23 cellular contexts compared by ENCODE assay signal in the genomic region with DNA sequence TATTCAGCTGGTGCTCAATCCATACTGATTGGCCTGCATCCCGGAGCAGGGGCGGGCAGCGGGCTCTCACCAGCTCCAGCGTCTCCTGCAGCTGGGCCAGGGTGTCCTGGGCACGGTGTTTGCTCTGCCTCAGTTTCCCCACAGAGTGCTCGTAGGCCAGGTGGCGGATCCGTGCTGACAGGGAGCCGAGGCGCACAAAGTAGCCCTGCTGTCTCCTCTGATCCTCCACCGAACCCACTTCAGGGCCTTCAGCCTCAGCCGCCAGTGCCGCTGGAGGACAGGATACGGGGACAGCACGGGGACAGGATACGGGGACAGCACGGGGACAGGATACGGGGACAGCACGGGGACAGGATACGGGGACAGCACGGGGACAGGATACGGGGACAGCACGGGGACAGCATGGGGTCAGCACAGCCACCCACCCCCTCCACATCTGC. TPM values are rescaled to one million over a fixed set of nuclear protein-coding genes. Genes with fewer than 3 reads are reported as not detected.
"Had no signal": no experiment of that assay in that cellular context is flagged by ENCODE, and none has a peak within 500 bp of the region (broad histone marks: within the 10 kb centered on the region; RNA-seq: fewer than 3 reads in every experiment).

No MANE protein-coding gene starts in this region.

- H3K4me1 Mint-ChIP-seq: activated B cell treated with CpG ODN at 0.5 μM for 24 hours; activated CD8-positive, alpha-beta memory T cell treated with anti-CD3 and anti-CD28 coated beads, Interleukin-2, amount 10 ng/mL, durations not matched to agents 7 days and 5 days; activated naive CD4-positive, alpha-beta T cell treated with anti-CD3 and anti-CD28 coated beads, Interleukin-2, amount 50 U/mL, for 24 hours; T-helper 17 cell had no signal

- H3K27ac Mint-ChIP-seq: activated B cell treated with CpG ODN at 0.5 μM for 24 hours; activated CD4-positive, alpha-beta memory T cell treated with anti-CD3 and anti-CD28 coated beads for 36 hours; activated CD8-positive, alpha-beta memory T cell treated with anti-CD3 and anti-CD28 coated beads, Interleukin-2, amount 10 ng/mL, durations not matched to agents 7 days and 5 days; activated CD8-positive, alpha-beta T cell treated with anti-CD3 and anti-CD28 coated beads, Interleukin-2, amount 10 ng/mL, durations not matched to agents 7 days and 5 days; activated naive CD4-positive, alpha-beta T cell treated with anti-CD3 and anti-CD28 coated beads for 36 hours; activated naive CD4-positive, alpha-beta T cell treated with anti-CD3 and anti-CD28 coated beads, Interleukin-2, amount 50 U/mL, for 24 hours; activated naive CD8-positive, alpha-beta T cell treated with anti-CD3 and anti-CD28 coated beads, Interleukin-2, amount 10 ng/mL, durations not matched to agents 7 days and 5 days; activated T-helper 1 cell treated with anti-CD3 and anti-CD28 coated beads, Interleukin-12 subunit alpha, Interleukin-12 subunit beta, Interleukin-2, Interleukin-4 antibody, amounts not matched to agents 30 ng/mL and 10 ng/mL and 1 ng/mL, durations not matched to agents 14 hours and 24 hours and 36 hours; activated T-helper 2 cell treated with anti-CD3 and anti-CD28 coated beads, Interferon-gamma antibody, Interleukin-2, Interleukin-4, amounts not matched to agents 10 μg/mL and 5 μg/mL and 100 μg/mL, durations not matched to agents 14 hours and 24 hours and 36 hours; effector memory CD8-positive, alpha-beta T cell; T-helper 17 cell; T-helper 2 cell treated with Interferon-gamma antibody and Interleukin-4, amounts not matched to agents 5 μg/mL and 100 μg/mL, for 36 hours had no signal

- H3K9me3 Mint-ChIP-seq: activated B cell treated with CpG ODN at 0.5 μM for 24 hours; activated CD4-positive, alpha-beta memory T cell treated with anti-CD3 and anti-CD28 coated beads for 36 hours; activated naive CD4-positive, alpha-beta T cell treated with anti-CD3 and anti-CD28 coated beads for 36 hours; activated naive CD4-positive, alpha-beta T cell treated with anti-CD3 and anti-CD28 coated beads, Interleukin-2, amount 50 U/mL, for 24 hours; activated naive CD8-positive, alpha-beta T cell treated with anti-CD3 and anti-CD28 coated beads, Interleukin-2, amount 10 ng/mL, durations not matched to agents 7 days and 5 days; activated T-helper 1 cell treated with anti-CD3 and anti-CD28 coated beads, Interleukin-12 subunit alpha, Interleukin-12 subunit beta, Interleukin-2, Interleukin-4 antibody, amounts not matched to agents 30 ng/mL and 10 ng/mL and 1 ng/mL, durations not matched to agents 14 hours and 24 hours and 36 hours; activated T-helper 2 cell treated with anti-CD3 and anti-CD28 coated beads, Interferon-gamma antibody, Interleukin-2, Interleukin-4, amounts not matched to agents 10 μg/mL and 5 μg/mL and 100 μg/mL, durations not matched to agents 14 hours and 24 hours and 36 hours; effector memory CD8-positive, alpha-beta T cell; T-helper 2 cell treated with Interferon-gamma antibody and Interleukin-4, amounts not matched to agents 5 μg/mL and 100 μg/mL, for 36 hours had no signal

- DNase-seq: amniotic stem cell, cortex of kidney, foreskin keratinocyte had no signal

- H3K27me3 Mint-ChIP-seq: activated naive CD4-positive, alpha-beta T cell treated with anti-CD3 and anti-CD28 coated beads, Interleukin-2, amount 50 U/mL, for 24 hours; activated naive CD8-positive, alpha-beta T cell treated with anti-CD3 and anti-CD28 coated beads, Interleukin-2, amount 10 ng/mL, durations not matched to agents 7 days and 5 days had no signal

- H3K36me3 ChIP-seq: gastrocnemius medialis, WERI-Rb-1 had no signal

- H3K4me3 ChIP-seq: body of pancreas, esophagus muscularis mucosa, gastrocnemius medialis had no signal

- H3K27me3 ChIP-seq: body of pancreas, esophagus muscularis mucosa, foreskin keratinocyte, gastrocnemius medialis, heart left ventricle had no signal

- H3K36me3 Mint-ChIP-seq: activated CD4-positive, alpha-beta memory T cell treated with anti-CD3 and anti-CD28 coated beads for 36 hours; activated CD8-positive, alpha-beta memory T cell treated with anti-CD3 and anti-CD28 coated beads, Interleukin-2, amount 10 ng/mL, durations not matched to agents 7 days and 5 days; activated naive CD4-positive, alpha-beta T cell treated with anti-CD3 and anti-CD28 coated beads, Interleukin-2, amount 50 U/mL, for 24 hours; activated naive CD8-positive, alpha-beta T cell treated with anti-CD3 and anti-CD28 coated beads, Interleukin-2, amount 10 ng/mL, durations not matched to agents 7 days and 5 days had no signal

- ATAC-seq: body of pancreas had no signal

- H3K9me3 ChIP-seq: body of pancreas, esophagus muscularis mucosa, gastrocnemius medialis, heart left ventricle had no signal

- H3K4me3 Mint-ChIP-seq: activated B cell treated with CpG ODN at 0.5 μM for 24 hours; activated CD4-positive, alpha-beta memory T cell treated with anti-CD3 and anti-CD28 coated beads for 36 hours; activated CD8-positive, alpha-beta memory T cell treated with anti-CD3 and anti-CD28 coated beads, Interleukin-2, amount 10 ng/mL, durations not matched to agents 7 days and 5 days; activated CD8-positive, alpha-beta T cell treated with anti-CD3 and anti-CD28 coated beads, Interleukin-2, amount 10 ng/mL, durations not matched to agents 7 days and 5 days; activated naive CD4-positive, alpha-beta T cell treated with anti-CD3 and anti-CD28 coated beads for 36 hours; activated naive CD4-positive, alpha-beta T cell treated with anti-CD3 and anti-CD28 coated beads, Interleukin-2, amount 50 U/mL, for 24 hours; activated naive CD8-positive, alpha-beta T cell treated with anti-CD3 and anti-CD28 coated beads, Interleukin-2, amount 10 ng/mL, durations not matched to agents 7 days and 5 days; activated T-helper 1 cell treated with anti-CD3 and anti-CD28 coated beads, Interleukin-12 subunit alpha, Interleukin-12 subunit beta, Interleukin-2, Interleukin-4 antibody, amounts not matched to agents 30 ng/mL and 10 ng/mL and 1 ng/mL, durations not matched to agents 14 hours and 24 hours and 36 hours; effector memory CD8-positive, alpha-beta T cell; T-helper 17 cell; T-helper 2 cell treated with Interferon-gamma antibody and Interleukin-4, amounts not matched to agents 5 μg/mL and 100 μg/mL, for 36 hours had no signal

- FAIRE-seq: colon had no signal

- H3K4me1 ChIP-seq: body of pancreas, foreskin keratinocyte, gastrocnemius medialis had no signal

- H3K27ac ChIP-seq: body of pancreas, esophagus muscularis mucosa, foreskin keratinocyte, heart left ventricle, WERI-Rb-1 had no signal

RNA-seq across cellular contexts. Expression of gene PLIN4, which starts 7.3 kb away (rescaled TPM):
- total RNA-seq: activated B cell treated with CpG ODN at 0.5 μM for 24 hours; activated CD8-positive, alpha-beta memory T cell treated with anti-CD3 and anti-CD28 coated beads for 36 hours; activated CD8-positive, alpha-beta memory T cell treated with anti-CD3 and anti-CD28 coated beads, Interleukin-2, amount 10 ng/mL, durations not matched to agents 7 days and 5 days; activated CD8-positive, alpha-beta T cell treated with anti-CD3 and anti-CD28 coated beads, Interleukin-2, amount 10 ng/mL, durations not matched to agents 7 days and 5 days; activated naive CD4-positive, alpha-beta T cell treated with anti-CD3 and anti-CD28 coated beads for 36 hours; activated T-helper 1 cell treated with anti-CD3 and anti-CD28 coated beads, Interleukin-12 subunit alpha, Interleukin-12 subunit beta, Interleukin-2, Interleukin-4 antibody, amounts not matched to agents 30 ng/mL and 10 ng/mL and 1 ng/mL, durations not matched to agents 14 hours and 24 hours and 36 hours; T-helper 17 cell had no signal

RNA-seq across cellular contexts. Expression of gene PLIN5, which starts 9.4 kb away (rescaled TPM):
- total RNA-seq: activated CD8-positive, alpha-beta memory T cell treated with anti-CD3 and anti-CD28 coated beads for 36 hours; activated CD8-positive, alpha-beta memory T cell treated with anti-CD3 and anti-CD28 coated beads, Interleukin-2, amount 10 ng/mL, durations not matched to agents 7 days and 5 days; activated CD8-positive, alpha-beta T cell treated with anti-CD3 and anti-CD28 coated beads, Interleukin-2, amount 10 ng/mL, durations not matched to agents 7 days and 5 days; activated T-helper 1 cell treated with anti-CD3 and anti-CD28 coated beads, Interleukin-12 subunit alpha, Interleukin-12 subunit beta, Interleukin-2, Interleukin-4 antibody, amounts not matched to agents 30 ng/mL and 10 ng/mL and 1 ng/mL, durations not matched to agents 14 hours and 24 hours and 36 hours; chondrocyte; foreskin keratinocyte; T-helper 17 cell had no signal
- polyA plus RNA-seq: foreskin keratinocyte had no signal

RNA-seq across cellular contexts. Expression of gene LRG1, which starts 14.3 kb away (rescaled TPM):
- total RNA-seq: activated CD8-positive, alpha-beta T cell treated with anti-CD3 and anti-CD28 coated beads, Interleukin-2, amount 10 ng/mL, durations not matched to agents 7 days and 5 days; activated naive CD8-positive, alpha-beta T cell treated with anti-CD3 and anti-CD28 coated beads, Interleukin-2, amount 10 ng/mL, durations not matched to agents 7 days and 5 days; chondrocyte had no signal

RNA-seq across cellular contexts. Expression of gene SEMA6B, which starts 33.9 kb away (rescaled TPM):
- total RNA-seq: activated CD8-positive, alpha-beta memory T cell treated with anti-CD3 and anti-CD28 coated beads for 36 hours; activated CD8-positive, alpha-beta memory T cell treated with anti-CD3 and anti-CD28 coated beads, Interleukin-2, amount 10 ng/mL, durations not matched to agents 7 days and 5 days; activated CD8-positive, alpha-beta T cell treated with anti-CD3 and anti-CD28 coated beads, Interleukin-2, amount 10 ng/mL, durations not matched to agents 7 days and 5 days; activated T-helper 1 cell treated with anti-CD3 and anti-CD28 coated beads, Interleukin-12 subunit alpha, Interleukin-12 subunit beta, Interleukin-2, Interleukin-4 antibody, amounts not matched to agents 30 ng/mL and 10 ng/mL and 1 ng/mL, durations not matched to agents 14 hours and 24 hours and 36 hours; activated T-helper 2 cell treated with anti-CD3 and anti-CD28 coated beads, Interferon-gamma antibody, Interleukin-2, Interleukin-4, amounts not matched to agents 10 μg/mL and 5 μg/mL and 100 μg/mL, durations not matched to agents 14 hours and 24 hours and 36 hours had no signal
